ENCODE assay signal across 11 cellular contexts in the genomic region with DNA sequence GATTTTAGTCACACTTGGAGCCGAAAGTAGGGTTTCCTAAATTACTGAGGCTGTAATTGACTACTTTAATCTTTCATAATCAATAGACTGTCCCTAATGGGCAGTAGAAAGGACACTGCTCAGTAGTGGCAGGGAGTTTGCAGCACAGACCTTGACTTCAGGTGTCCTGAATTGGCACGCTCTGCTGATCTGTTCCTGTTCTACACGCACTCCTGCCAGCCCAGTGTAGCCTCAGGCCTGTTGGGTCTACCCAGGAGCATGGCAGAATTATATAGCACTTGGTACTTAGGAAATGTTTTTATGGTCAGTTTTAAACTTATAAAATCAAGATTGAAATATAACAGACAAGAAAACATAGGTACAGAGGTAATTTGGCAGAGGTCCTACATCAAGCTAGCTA. TPM values are rescaled to one million over a fixed set of nuclear protein-coding genes. Genes with fewer than 3 reads are reported as not detected.
A peak's percentile ranks its signal among the peaks of the same experiment; 100 is the strongest.
DNase-seq lines count a peak whose midpoint lies in the region; ATAC-seq, FAIRE-seq and TF ChIP-seq lines count a peak whose summit lies in the region.
"Had no signal": no experiment of that assay in that cellular context is flagged by ENCODE, and none has a peak within 500 bp of the region (broad histone marks: within the 10 kb centered on the region; RNA-seq: fewer than 3 reads in every experiment).

No MANE protein-coding gene starts in this region.

- H3K27ac Mint-ChIP-seq in activated naive CD8-positive, alpha-beta T cell, result peak overlapping the region; percentile 77

- H3K27me3 Mint-ChIP-seq in activated naive CD8-positive, alpha-beta T cell, result no peaks in the 10 kb centered on the region

- peaks cover 85% of the 10 kb centered on the region for H3K4me1 Mint-ChIP-seq in activated naive CD8-positive, alpha-beta T cell (ENCODE audit: low read depth)

- TF ChIP-seq CTCF in heart right ventricle (IDR thresholded peaks at IDR 0.05), result no peak
- no peak for TF ChIP-seq CTCF in keratinocyte (optimal IDR thresholded peaks at IDR 0.05 in 1 of 3, IDR thresholded peaks at IDR 0.05 in 1 of 3, conservative IDR thresholded peaks at IDR 0.05 in 1 of 3; ENCODE audit: extremely low read depth in 1 of 3, insufficient read depth in 2 of 3, low read length in 3 of 3)
- TF ChIP-seq CTCF in thyroid gland (IDR thresholded peaks at IDR 0.05), result no peak
- TF ChIP-seq CTCF in lower leg skin (IDR thresholded peaks at IDR 0.05), result no peak

- H3K36me3 ChIP-seq in heart right ventricle (peaks cover 0 to 59% (median 2%) of the 10 kb centered on the region in 9 donors), keratinocyte (ENCODE audit: control insufficient read depth in 2 of 2, extremely low read depth in 1 of 2, insufficient read depth in 2 of 2, low read length in 2 of 2) (peaks cover 12 to 40% of the 10 kb centered on the region in 2 experiments), thyroid gland (peaks cover 4 to 9% of the 10 kb centered on the region in 2 donors)

- H3K4me2 ChIP-seq in keratinocyte (ENCODE audit: control insufficient read depth, extremely low read depth, insufficient read depth, low read depth, low read length), result peak overlapping the region; percentile 44

- FAIRE-seq in keratinocyte (lab: Jason Lieb, UNC), result no peak
- FAIRE-seq: islet of Langerhans had no signal

- peak overlapping the region; percentile 61 for H3K4me3 Mint-ChIP-seq in activated naive CD8-positive, alpha-beta T cell

- peaks cover 22 to 100% (median 97%) of the 10 kb centered on the region in 9 donors for H3K4me1 ChIP-seq in heart right ventricle
- peaks cover 37% of the 10 kb centered on the region for H3K4me1 ChIP-seq in keratinocyte (ENCODE audit: control insufficient read depth, extremely low read depth, insufficient read depth, low read length)
- peaks cover 75 to 92% of the 10 kb centered on the region in 2 donors for H3K4me1 ChIP-seq in thyroid gland

- no peak overlapping the region for H2AFZ ChIP-seq in keratinocyte (ENCODE audit: control insufficient read depth, low read length)

- H3K9me1 ChIP-seq in keratinocyte (ENCODE audit: control insufficient read depth, extremely low read depth, insufficient read depth, low read length), result peaks cover 6% of the 10 kb centered on the region

- H3K36me3 Mint-ChIP-seq in activated naive CD8-positive, alpha-beta T cell, result peaks cover 6% of the 10 kb centered on the region

- intact Hi-C loops in Right ventricle myocardium inferior (cut with DNase I), result no loop called here
- intact Hi-C loops in heart right ventricle (cut with DNase I), result loop anchor here in 2 of 10 donors (5.0 to 10.0 kb wide), 2 partner anchors 96 to 318 kb away; a partner anchor contains a TSS
- intact Hi-C loops in thyroid gland (cut with DNase I), result loop anchor here (5.0 kb wide), 1 partner anchor 116 kb away; no protein-coding TSS in a partner anchor
- intact Hi-C loops in lower leg skin (cut with DNase I; ENCODE audit: low total_unique reads), result no loop called here

- H3K4me3 ChIP-seq in heart right ventricle (no peak overlapping the region), keratinocyte (ENCODE audit: control insufficient read depth in 2 of 3, extremely low read depth in 1 of 3, insufficient read depth in 2 of 3, low read depth in 1 of 3, low read length in 3 of 3) (no peak overlapping the region), thyroid gland (replicated peaks in 1 of 3) (no peak overlapping the region), lower leg skin (ENCODE audit: low read depth, poor library complexity, severe bottlenecking) (no peak overlapping the region)

- H3K27ac ChIP-seq in heart right ventricle (peak overlapping the region in 3 of 10 donors; percentile 16 to 30 (median 24)), keratinocyte (ENCODE audit: control insufficient read depth, insufficient read depth, low read length) (peak overlapping the region; percentile 5), thyroid gland (peak overlapping the region; percentile 17 to 56 (median 32))

- H3K79me2 ChIP-seq in keratinocyte (ENCODE audit: control insufficient read depth, insufficient read depth, low read length), result peaks cover 99% of the 10 kb centered on the region

- dilution Hi-C loops in keratinocyte (cut with MboI; ENCODE audit: extremely low pct_ligation_motif_present, low sequenced_read_pairs), result no loop called here

- DNase-seq in Right ventricle myocardium inferior (ENCODE audit: missing footprints) (no peak), heart right ventricle (no peak), keratinocyte (ENCODE audit: low read depth, low spot score) (no peak), thyroid gland (peak; percentile 64 to 73), lower leg skin (ENCODE audit: low spot score in 2 of 2) (no peak), foreskin melanocyte (no peak)
- DNase-seq: aorta, NCI-H1436 had no signal

- H3K27me3 ChIP-seq in heart right ventricle (no peaks in the 10 kb centered on the region), keratinocyte (ENCODE audit: control insufficient read depth, extremely low read depth, insufficient read depth, low read length) (no peaks in the 10 kb centered on the region), thyroid gland (no peaks in the 10 kb centered on the region)

- TF ChIP-seq POLR2A in thyroid gland (IDR thresholded peaks at IDR 0.05) (no peak), lower leg skin (IDR thresholded peaks at IDR 0.05) (no peak)

- no peaks in the 10 kb centered on the region for H3K9me3 ChIP-seq in heart right ventricle
- no peaks in the 10 kb centered on the region for H3K9me3 ChIP-seq in keratinocyte (ENCODE audit: control insufficient read depth, low read depth, low read length)
- no peaks in the 10 kb centered on the region for H3K9me3 ChIP-seq in thyroid gland

- H3K9ac ChIP-seq in keratinocyte (ENCODE audit: control insufficient read depth, extremely low read depth, insufficient read depth, low read length), result peak overlapping the region; percentile 2

- WGBS in heart right ventricle, 2 donors, result 50 to 51% methylated on average over 3 of the region's 3 CpGs
- WGBS in thyroid gland, 2 donors, result 35 to 37% methylated on average over 3 of the region's 3 CpGs
- 45 to 55% methylated on average over 3 of the region's 3 CpGs for WGBS in lower leg skin, 2 donors

- ATAC-seq in Right ventricle myocardium inferior, result peak; percentile 26
- no peak for ATAC-seq in heart right ventricle
- ATAC-seq in HG03280 (IDR thresholded peaks at IDR 0.05; ENCODE audit: unreplicated experiment), result no peak

- H3K9me3 Mint-ChIP-seq in activated naive CD8-positive, alpha-beta T cell (ENCODE audit: low read depth), result no peaks in the 10 kb centered on the region

- peaks cover 75% of the 10 kb centered on the region for H4K20me1 ChIP-seq in keratinocyte (ENCODE audit: control insufficient read depth, extremely low read depth, insufficient read depth, low read length)

RNA-seq across cellular contexts. Expression of a gene that starts 9.0 kb away (rescaled TPM):
- total RNA-seq in Right ventricle myocardium inferior, result 172 TPM
- total RNA-seq in heart right ventricle, result 100 to 1,000 TPM; 182 to 239 (median 193) TPM
- 100 to 1,000 TPM in 1 of 2 donors, 10 to 100 TPM in 1; 76.2 to 187 TPM for polyA plus RNA-seq in heart right ventricle
- polyA plus RNA-seq in keratinocyte, result 286 to 340 TPM (median 339 TPM) in 3 replicates
- 371 TPM for polyA plus RNA-seq in keratinocyte (2011; ENCODE audit: low read depth)
- 261 and 298 TPM in 2 replicates for polyA plus RNA-seq in keratinocyte (2011; cell fraction: cytosol; rRNA removed)
- 252 and 253 TPM in 2 replicates for polyA plus RNA-seq in keratinocyte (2011; cell fraction: nucleus; rRNA removed)
- 242 and 328 TPM in 2 replicates for polyA plus RNA-seq in keratinocyte (2012; ENCODE audit: low replicate concordance)
- 206 to 254 TPM (median 244 TPM) in 3 replicates for polyA minus RNA-seq in keratinocyte
- 254 TPM for polyA minus RNA-seq in keratinocyte (2011; cell fraction: cytosol; rRNA and poly(A)+ RNA removed)
- polyA minus RNA-seq in keratinocyte (2011; cell fraction: nucleus; rRNA and poly(A)+ RNA removed), result 113 and 156 TPM in 2 replicates
- total RNA-seq in thyroid gland, result 100 to 1,000 TPM; 267 to 323 (median 298) TPM
- total RNA-seq in lower leg skin, result 100 to 1,000 TPM; 259 to 321 (median 296) TPM

RNA-seq across cellular contexts. Expression of a gene that starts 26.7 kb away (rescaled TPM):
- 3.4 TPM for total RNA-seq in Right ventricle myocardium inferior
- total RNA-seq in heart right ventricle, result 1 to 10 TPM in 9 of 10 donors, under 1 TPM in 1; 0.93 to 9.3 (median 1.6) TPM
- polyA plus RNA-seq in heart right ventricle, result 1 to 10 TPM; 2.9 to 3.3 TPM
- polyA plus RNA-seq in keratinocyte, result 0.49 to 0.82 TPM (median 0.63 TPM) in 3 replicates
- polyA plus RNA-seq in keratinocyte (2011; ENCODE audit: low read depth), result 1.1 TPM
- polyA plus RNA-seq in keratinocyte (2011; cell fraction: cytosol; rRNA removed), result 0.33 and 0.39 TPM in 2 replicates
- polyA plus RNA-seq in keratinocyte (2011; cell fraction: nucleus; rRNA removed), result 3.9 TPM in 2 replicates
- 0.61 and 2.0 TPM in 2 replicates for polyA plus RNA-seq in keratinocyte (2012; ENCODE audit: low replicate concordance)
- 0.16 to 1.8 TPM (median 1.4 TPM) in 3 replicates for polyA minus RNA-seq in keratinocyte
- polyA minus RNA-seq in keratinocyte (2011; cell fraction: cytosol; rRNA and poly(A)+ RNA removed), result not detected
- polyA minus RNA-seq in keratinocyte (2011; cell fraction: nucleus; rRNA and poly(A)+ RNA removed), result 1.5 and 2.6 TPM in 2 replicates
- total RNA-seq in thyroid gland, result 1 to 10 TPM in 3 of 4 donors, under 1 TPM in 1; 0.93 to 3.4 (median 2.5) TPM
- total RNA-seq in lower leg skin, result 1 to 10 TPM in 3 of 4 donors, under 1 TPM in 1; 0.88 to 2.4 (median 1.5) TPM

Comparison
In these comparisons a context has a peak if more than half of its experiments do, and no peak if none do; other contexts are left out.
1. DNase-seq: peak in thyroid gland (2 of 2); none in Right ventricle myocardium inferior (single experiment), heart right ventricle (0 of 2), keratinocyte (single experiment), lower leg skin (0 of 2) and foreskin melanocyte (single experiment).